Comparison of ENCODE assay signal across 1 cellular context in genomic region chr10:14438576-14438975, GRCh38.
TF ChIP-seq lines count a peak whose summit lies in the region.

No MANE protein-coding gene starts in this region.

TF ChIP-seq in IMR-90, 13 proteins besides CTCF, POLR2A, EP300 and RAD21 (continued from another document):
- TF ChIP-seq CHD1 (IDR thresholded peaks at IDR 0.05; ENCODE audit: low read depth, low read length): no peak
- TF ChIP-seq SMC3 (IDR thresholded peaks at IDR 0.05; ENCODE audit: low read depth, low read length): no peak
- TF ChIP-seq CEBPB (IDR thresholded peaks at IDR 0.05; ENCODE audit: low read depth, low read length): no peak
- no peak for TF ChIP-seq RCOR1 (IDR thresholded peaks at IDR 0.05; ENCODE audit: insufficient replicate concordance, low read length)
- TF ChIP-seq FOS (IDR thresholded peaks at IDR 0.05; ENCODE audit: low read depth, low read length): no peak
- no peak for TF ChIP-seq BHLHE40 (IDR thresholded peaks at IDR 0.05; ENCODE audit: low read depth, low read length)
- TF ChIP-seq, protein P1, sequence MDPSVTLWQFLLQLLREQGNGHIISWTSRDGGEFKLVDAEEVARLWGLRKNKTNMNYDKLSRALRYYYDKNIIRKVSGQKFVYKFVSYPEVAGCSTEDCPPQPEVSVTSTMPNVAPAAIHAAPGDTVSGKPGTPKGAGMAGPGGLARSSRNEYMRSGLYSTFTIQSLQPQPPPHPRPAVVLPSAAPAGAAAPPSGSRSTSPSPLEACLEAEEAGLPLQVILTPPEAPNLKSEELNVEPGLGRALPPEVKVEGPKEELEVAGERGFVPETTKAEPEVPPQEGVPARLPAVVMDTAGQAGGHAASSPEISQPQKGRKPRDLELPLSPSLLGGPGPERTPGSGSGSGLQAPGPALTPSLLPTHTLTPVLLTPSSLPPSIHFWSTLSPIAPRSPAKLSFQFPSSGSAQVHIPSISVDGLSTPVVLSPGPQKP (IDR thresholded peaks at IDR 0.05; ENCODE audit: borderline replicate concordance, low read depth, low read length): no peak
- no peak for TF ChIP-seq MAZ (IDR thresholded peaks at IDR 0.05; ENCODE audit: borderline replicate concordance, low read depth, low read length)
- no peak for TF ChIP-seq MAFK (IDR thresholded peaks at IDR 0.05; ENCODE audit: low read depth, low read length)
- no peak for TF ChIP-seq RFX5 (IDR thresholded peaks at IDR 0.05; ENCODE audit: low read depth, low read length)
- no peak for TF ChIP-seq MXI1 (IDR thresholded peaks at IDR 0.05; ENCODE audit: borderline replicate concordance, low read depth, low read length)
- TF ChIP-seq NFE2L2 (IDR thresholded peaks at IDR 0.05; ENCODE audit: low read depth, low read length): no peak
